Comparison of ENCODE assay signal across 19 cellular contexts in genomic region chr2:219404291-219404910, GRCh38. TPM values are rescaled to one million over a fixed set of nuclear protein-coding genes. Genes with fewer than 3 reads are reported as not detected.
DNase-seq lines count a peak whose midpoint lies in the region; ATAC-seq and TF ChIP-seq lines count a peak whose summit lies in the region.
"Had no signal": no experiment of that assay in that cellular context is flagged by ENCODE, and none has a peak within 500 bp of the region (broad histone marks: within the 10 kb centered on the region; RNA-seq: fewer than 3 reads in every experiment).

No MANE protein-coding gene starts in this region.

- WGBS in heart right ventricle, 2 donors, result 38 to 55% methylated on average over 10 of the region's 10 CpGs
- 73 to 77% methylated on average over 7 to 10 of the region's 10 CpGs for WGBS in transverse colon (ENCODE audit: low coverage in 1 of 2), 2 donors

- H3K4me3 ChIP-seq in ascending aorta (no peak overlapping the region), heart right ventricle (peak overlapping the region in 3 of 10 donors; percentile 3 to 17 (median 13)), neural progenitor cell (no peak overlapping the region), transverse colon (no peak overlapping the region)
- H3K4me3 ChIP-seq: body of pancreas, HAP-1, mucosa of descending colon had no signal

- no peak for TF ChIP-seq POLR2A in transverse colon (IDR thresholded peaks at IDR 0.05)

- H2AFZ ChIP-seq in neural progenitor cell (replicated peaks), result peak overlapping the region; percentile 9
- H2AFZ ChIP-seq: parathyroid adenoma had no signal

- H3K4me1 ChIP-seq in ascending aorta (peaks cover 23 to 42% of the 10 kb centered on the region in 2 donors), heart right ventricle (peaks cover 0 to 65% (median 23%) of the 10 kb centered on the region in 9 donors), neural progenitor cell (peaks cover 17% of the 10 kb centered on the region), transverse colon (peaks cover 3 to 31% (median 18%) of the 10 kb centered on the region in 4 donors)
- H3K4me1 ChIP-seq: HAP-1 had no signal

- H3K9me3 Mint-ChIP-seq in neural progenitor cell, result no peaks in the 10 kb centered on the region
- H3K9me3 Mint-ChIP-seq in activated T-cell treated with anti-CD3 and anti-CD28 coated beads, Interleukin-2, amount 50 U/mL, for 4 hours, result no peaks in the 10 kb centered on the region
- H3K9me3 Mint-ChIP-seq: stimulated activated naive CD8-positive, alpha-beta T cell treated with anti-CD3 and anti-CD28 coated beads, Interleukin-15, amount 100 ng/mL, for 72 hours had no signal

- no peak for TF ChIP-seq EP300 in transverse colon (IDR thresholded peaks at IDR 0.05; ENCODE audit: low read depth)

- H3K9me3 ChIP-seq in ascending aorta (no peaks in the 10 kb centered on the region), heart right ventricle (no peaks in the 10 kb centered on the region), neural progenitor cell (ENCODE audit: low read depth) (no peaks in the 10 kb centered on the region), transverse colon (no peaks in the 10 kb centered on the region)
- H3K9me3 ChIP-seq: body of pancreas, HAP-1, mucosa of descending colon had no signal

- no peak for TF ChIP-seq CTCF in ascending aorta (IDR thresholded peaks at IDR 0.05)
- TF ChIP-seq CTCF in heart right ventricle (IDR thresholded peaks at IDR 0.05), result peak in 1 of 9 donors; percentile 5
- no peak for TF ChIP-seq CTCF in neural progenitor cell (IDR thresholded peaks at IDR 0.05)
- TF ChIP-seq CTCF in transverse colon (IDR thresholded peaks at IDR 0.05), result no peak

- in situ Hi-C loops in transverse colon (cut with MboI; ENCODE audit: low pct_ligation_motif_present in 1 of 4, low pct_unique_long_range_greater_than_20kb in 1 of 4, low sequenced_read_pairs in 3 of 4), result loop anchor here in 3 of 4 donors (10.0 kb wide), 1 partner anchor 120 kb away; no protein-coding TSS in a partner anchor

- peak; percentile 35 to 79 for DNase-seq in ascending aorta (ENCODE audit: low spot score in 2 of 2)
- DNase-seq in heart right ventricle, result peak; percentile 31 to 53
- no peak for DNase-seq in neural progenitor cell (ENCODE audit: low spot score)
- no peak for DNase-seq in transverse colon
- DNase-seq in activated T-cell treated with anti-CD3 and anti-CD28 coated beads, Interleukin-2, amount 50 U/mL, for 4 hours, result no peak
- no peak for DNase-seq in NOMO-1 treated with DMSO at 0.1 percent for 48 hours (lab: John Stamatoyannopoulos, UW; ENCODE audit: unreplicated experiment)
- DNase-seq: activated naive CD4-positive, alpha-beta T cell; body of pancreas; Calu3; GDM1; mucosa of descending colon; NCI-H446 treated with DMSO at 0.1 percent for 48 hours; SHP77 treated with DMSO at 0.1 percent for 48 hours; stimulated activated naive CD8-positive, alpha-beta T cell treated with anti-CD3 and anti-CD28 coated beads, Interleukin-15, amount 100 ng/mL, for 72 hours; T-helper 2 cell had no signal

- peaks cover 6% of the 10 kb centered on the region for H3K27me3 Mint-ChIP-seq in neural progenitor cell (ENCODE audit: insufficient read depth, low read depth)
- peaks cover 17% of the 10 kb centered on the region for H3K27me3 Mint-ChIP-seq in activated T-cell treated with anti-CD3 and anti-CD28 coated beads, Interleukin-2, amount 50 U/mL, for 4 hours (ENCODE audit: low read depth)

- H3K27me3 ChIP-seq in ascending aorta, result no peaks in the 10 kb centered on the region
- no peaks in the 10 kb centered on the region for H3K27me3 ChIP-seq in heart right ventricle
- peaks cover 9% of the 10 kb centered on the region for H3K27me3 ChIP-seq in neural progenitor cell
- no peaks in the 10 kb centered on the region for H3K27me3 ChIP-seq in transverse colon
- H3K27me3 ChIP-seq: body of pancreas had no signal

- intact Hi-C loops in ascending aorta (cut with DNase I) (loop anchor here (5.0 kb wide), 1 partner anchor 238 kb away; no protein-coding TSS in a partner anchor), heart right ventricle (cut with DNase I) (loop anchor here in 8 of 10 donors (1.0 to 10.0 kb wide), 12 partner anchors 14 to 240 kb away; partner anchors contain the start of genes SPEG (in 2 of the 8), DES (in 1 of the 8) and GMPPA (in 1 of the 8)), transverse colon (cut with DNase I; ENCODE audit: low total_unique reads) (loop anchor here (2.0 kb wide), 1 partner anchor 16 kb away; no protein-coding TSS in a partner anchor)

- no peak overlapping the region for H3K27ac Mint-ChIP-seq in neural progenitor cell

- H3K9ac ChIP-seq in neural progenitor cell, result no peak overlapping the region
- H3K9ac ChIP-seq: parathyroid adenoma had no signal

- peaks cover 30% of the 10 kb centered on the region for H3K4me1 Mint-ChIP-seq in neural progenitor cell
- peaks cover 2% of the 10 kb centered on the region for H3K4me1 Mint-ChIP-seq in activated T-cell treated with anti-CD3 and anti-CD28 coated beads, Interleukin-2, amount 50 U/mL, for 4 hours (ENCODE audit: low read depth)
- H3K4me1 Mint-ChIP-seq: stimulated activated naive CD8-positive, alpha-beta T cell treated with anti-CD3 and anti-CD28 coated beads, Interleukin-15, amount 100 ng/mL, for 72 hours had no signal

- H3K36me3 Mint-ChIP-seq in neural progenitor cell, result no peaks in the 10 kb centered on the region
- no peaks in the 10 kb centered on the region for H3K36me3 Mint-ChIP-seq in activated T-cell treated with anti-CD3 and anti-CD28 coated beads, Interleukin-2, amount 50 U/mL, for 4 hours (ENCODE audit: insufficient read depth)

- H3F3A ChIP-seq in neural progenitor cell (ENCODE audit: low read depth), result peaks cover 14% of the 10 kb centered on the region

- H3K36me3 ChIP-seq in ascending aorta (no peaks in the 10 kb centered on the region), heart right ventricle (no peaks in the 10 kb centered on the region), neural progenitor cell (no peaks in the 10 kb centered on the region), transverse colon (no peaks in the 10 kb centered on the region)
- H3K36me3 ChIP-seq: HAP-1 had no signal

- no peaks in the 10 kb centered on the region for H3K79me2 ChIP-seq in neural progenitor cell (ENCODE audit: low read depth)
- H3K79me2 ChIP-seq: parathyroid adenoma had no signal

- ATAC-seq in heart right ventricle, result peak; percentile 39 to 74 (median 62)
- ATAC-seq in activated T-cell treated with anti-CD3 and anti-CD28 coated beads, Interleukin-2, amount 50 U/mL, for 4 hours, result no peak
- no peak for ATAC-seq in GM18868 (IDR thresholded peaks at IDR 0.05; ENCODE audit: unreplicated experiment)
- ATAC-seq: body of pancreas; mucosa of descending colon; stimulated activated naive CD8-positive, alpha-beta T cell treated with anti-CD3 and anti-CD28 coated beads, Interleukin-15, amount 100 ng/mL, for 72 hours had no signal

- H4K20me1 ChIP-seq in neural progenitor cell (ENCODE audit: low read depth), result no peaks in the 10 kb centered on the region

- no peak overlapping the region for H3K4me2 ChIP-seq in neural progenitor cell

- H3K27ac ChIP-seq in ascending aorta (peak overlapping the region; percentile 88 to 94), heart right ventricle (peak overlapping the region; percentile 79 to 96 (median 90)), neural progenitor cell (no peak overlapping the region), transverse colon (peak overlapping the region; percentile 79 to 91 (median 86))
- H3K27ac ChIP-seq: body of pancreas, parathyroid adenoma had no signal

- no peak overlapping the region for H3K4me3 Mint-ChIP-seq in neural progenitor cell
- no peak overlapping the region for H3K4me3 Mint-ChIP-seq in activated T-cell treated with anti-CD3 and anti-CD28 coated beads, Interleukin-2, amount 50 U/mL, for 4 hours
- H3K4me3 Mint-ChIP-seq: stimulated activated naive CD8-positive, alpha-beta T cell treated with anti-CD3 and anti-CD28 coated beads, Interleukin-15, amount 100 ng/mL, for 72 hours had no signal

RNA-seq across cellular contexts. Expression of gene DES, which starts 13.8 kb away (rescaled TPM):
- 182 TPM for total RNA-seq in ascending aorta
- over 10,000 TPM; 12,560 to 18,019 (median 15,816) TPM for total RNA-seq in heart right ventricle
- polyA plus RNA-seq in heart right ventricle, result over 10,000 TPM; 13,697 to 18,010 TPM
- 0.31 TPM in 1 of 2 replicates, not detected in the other for total RNA-seq in neural progenitor cell (ENCODE audit: low replicate concordance)
- total RNA-seq in transverse colon, result over 10,000 TPM in 1 of 4 donors, 1,000 to 10,000 TPM in 2, 100 to 1,000 TPM in 1; 1,000 to 12,373 (median 1,519) TPM
- total RNA-seq in activated T-cell treated with anti-CD3 and anti-CD28 coated beads, Interleukin-2, amount 50 U/mL, for 4 hours, result under 1 TPM; 0.49 to 0.61 (median 0.58) TPM
- total RNA-seq: Calu3, M059J had no signal

RNA-seq across cellular contexts. Expression of gene DNPEP, which starts 16.7 kb away (rescaled TPM):
- total RNA-seq in ascending aorta (113 TPM), heart right ventricle (100 to 1,000 TPM in 1 of 10 donors, 10 to 100 TPM in 9; 56.1 to 110 (median 74.0) TPM), neural progenitor cell (ENCODE audit: low replicate concordance) (36.6 and 120 TPM in 2 replicates), transverse colon (100 to 1,000 TPM in 2 of 4 donors, 10 to 100 TPM in 2; 61.3 to 142 (median 104) TPM)
- polyA plus RNA-seq in heart right ventricle, result 10 to 100 TPM; 56.3 to 68.5 TPM
- total RNA-seq in activated T-cell treated with anti-CD3 and anti-CD28 coated beads, Interleukin-2, amount 50 U/mL, for 4 hours, result 100 to 1,000 TPM; 187 to 222 (median 221) TPM

RNA-seq across cellular contexts. Expression of gene SPEG, which starts 30.2 kb away (rescaled TPM):
- total RNA-seq in ascending aorta (390 TPM), heart right ventricle (100 to 1,000 TPM in 9 of 10 donors, 10 to 100 TPM in 1; 97.2 to 151 (median 120) TPM), neural progenitor cell (ENCODE audit: low replicate concordance) (5.6 and 18.4 TPM in 2 replicates), transverse colon (10 to 100 TPM; 26.5 to 95.8 (median 48.5) TPM)
- polyA plus RNA-seq in heart right ventricle, result 100 to 1,000 TPM in 1 of 2 donors, 10 to 100 TPM in 1; 62.9 to 130 TPM
- 1 to 10 TPM in 1 of 3 donors, under 1 TPM in 2; 0.74 to 2.1 (median 0.79) TPM for total RNA-seq in activated T-cell treated with anti-CD3 and anti-CD28 coated beads, Interleukin-2, amount 50 U/mL, for 4 hours

Comparison
In these comparisons a context has a peak if more than half of its experiments do, and no peak if none do; other contexts are left out.
1. DNase-seq: peak in ascending aorta (2 of 2) and heart right ventricle (2 of 2); none in neural progenitor cell (single experiment), transverse colon (single experiment), activated T-cell treated with anti-CD3 and anti-CD28 coated beads, Interleukin-2, amount 50 U/mL, for 4 hours (single experiment) and NOMO-1 treated with DMSO at 0.1 percent for 48 hours (single experiment).
2. ATAC-seq: peak in heart right ventricle (8 of 8); none in activated T-cell treated with anti-CD3 and anti-CD28 coated beads, Interleukin-2, amount 50 U/mL, for 4 hours (0 of 2) and GM18868 (single experiment).
3. RNA of gene DES, which starts 13.8 kb away (total RNA-seq): 12,560 to 18,019 TPM in heart right ventricle, 1,000 to 12,373 TPM in transverse colon and 182 TPM in ascending aorta (single experiment); 0.49 to 0.61 TPM in activated T-cell treated with anti-CD3 and anti-CD28 coated beads, Interleukin-2, amount 50 U/mL, for 4 hours and 0.31 TPM in neural progenitor cell; every median in the first group is over 100 times any median in the second.